Comparison of ENCODE assay signal across 10 cellular contexts in genomic region chr3:39105687-39106063, GRCh38. TPM values are rescaled to one million over a fixed set of nuclear protein-coding genes. Genes with fewer than 3 reads are reported as not detected.
DNase-seq lines count a peak whose midpoint lies in the region; ATAC-seq, FAIRE-seq and TF ChIP-seq lines count a peak whose summit lies in the region.
"Had no signal": no experiment of that assay in that cellular context is flagged by ENCODE, and none has a peak within 500 bp of the region (broad histone marks: within the 10 kb centered on the region; RNA-seq: fewer than 3 reads in every experiment).

No MANE protein-coding gene starts in this region.

- H3K27me3 Mint-ChIP-seq in HFFc6 (ENCODE audit: insufficient read depth) = no peaks in the 10 kb centered on the region; the same call in 1 of the 2 replicates
- no peaks in the 10 kb centered on the region for H3K27me3 Mint-ChIP-seq in central memory CD8-positive, alpha-beta T cell
- no peaks in the 10 kb centered on the region for H3K27me3 Mint-ChIP-seq in nephron (ENCODE audit: low read depth)

- peak overlapping the region; percentile 98 for H3K4me3 Mint-ChIP-seq in HFFc6
- peak overlapping the region; percentile 88 for H3K4me3 Mint-ChIP-seq in central memory CD8-positive, alpha-beta T cell
- H3K4me3 Mint-ChIP-seq in nephron = peak overlapping the region; percentile 90 to 92 (median 92)

- no peak for TF ChIP-seq CTCF in AG09309 (IDR thresholded peaks at IDR 0.05; ENCODE audit: control insufficient read depth, insufficient read depth, low read depth, low read length, missing control alignments)
- no peak for TF ChIP-seq CTCF in HFFc6 (IDR thresholded peaks at IDR 0.05)
- TF ChIP-seq CTCF in nephron (IDR thresholded peaks at IDR 0.05; ENCODE audit: unreplicated experiment in 3 of 3) = no peak

- DNase-seq in AG09309 (ENCODE audit: low read depth) = no peak
- DNase-seq in HFFc6 = no peak
- no peak for DNase-seq in central memory CD8-positive, alpha-beta T cell (ENCODE audit: low spot score in 2 of 2)
- no peak for DNase-seq in HTR-8/SVneo (ENCODE audit: insufficient read length, low spot score)
- DNase-seq: NCI-H1436 had no signal

- H3K36me3 Mint-ChIP-seq in HFFc6 (ENCODE audit: low read depth) (no peaks in the 10 kb centered on the region; the same call in 1 of the 2 replicates), nephron (ENCODE audit: low read depth) (peaks cover 5% of the 10 kb centered on the region)
- peaks cover 12% of the 10 kb centered on the region for H3K36me3 Mint-ChIP-seq in central memory CD8-positive, alpha-beta T cell (ENCODE audit: insufficient read depth)

- H3K4me1 Mint-ChIP-seq in HFFc6 (ENCODE audit: low read depth) (peaks cover 37% of the 10 kb centered on the region), nephron (peaks cover 46% of the 10 kb centered on the region)
- peaks cover 59% of the 10 kb centered on the region for H3K4me1 Mint-ChIP-seq in central memory CD8-positive, alpha-beta T cell

- FAIRE-seq in HTR-8/SVneo (lab: Jason Lieb, UNC) = no peak
- FAIRE-seq: RCC 7860 had no signal

- peak overlapping the region; percentile 89 for H3K4me3 ChIP-seq in AG09309 (ENCODE audit: control insufficient read depth, low read depth, low read length)

- no peaks in the 10 kb centered on the region for H3K9me3 Mint-ChIP-seq in HFFc6
- no peaks in the 10 kb centered on the region for H3K9me3 Mint-ChIP-seq in central memory CD8-positive, alpha-beta T cell
- no peaks in the 10 kb centered on the region for H3K9me3 Mint-ChIP-seq in nephron

- peak overlapping the region; percentile 65; the same call in 1 of the 2 replicates for H3K27ac Mint-ChIP-seq in HFFc6
- no peak overlapping the region for H3K27ac Mint-ChIP-seq in central memory CD8-positive, alpha-beta T cell (ENCODE audit: low read depth)
- peak overlapping the region; percentile 17 to 88 (median 82) for H3K27ac Mint-ChIP-seq in nephron

- ATAC-seq in central memory CD8-positive, alpha-beta T cell (replicated peaks; ENCODE audit: extremely low read depth, poor library complexity, severe bottlenecking) = no peak
- ATAC-seq in GM18867 (IDR thresholded peaks at IDR 0.05; ENCODE audit: unreplicated experiment) = no peak
- ATAC-seq in HG03520 (IDR thresholded peaks at IDR 0.05; ENCODE audit: unreplicated experiment) = no peak
- ATAC-seq in HG03469 (IDR thresholded peaks at IDR 0.05; ENCODE audit: unreplicated experiment) = no peak

RNA-seq across cellular contexts. Expression of gene GORASP1, which starts 1.8 kb away (rescaled TPM):
- 10 to 100 TPM; 42.7 to 52.1 (median 47.0) TPM for total RNA-seq in HFFc6 (2021; fragmentation: NEBNext Ultra II Directional; extraction: Animal tissue kit (Norgen Biotek cat#: 25700))

RNA-seq across cellular contexts. Expression of gene TTC21A, which starts 1.8 kb away (rescaled TPM):
- total RNA-seq in HFFc6 (2021; fragmentation: NEBNext Ultra II Directional; extraction: Animal tissue kit (Norgen Biotek cat#: 25700)) = 1 to 10 TPM in 5 of 6 experiments, under 1 TPM in 1; 0.91 to 2.2 (median 1.8) TPM

RNA-seq across cellular contexts. Expression of gene CSRNP1, which starts 47.7 kb away (rescaled TPM):
- total RNA-seq in HFFc6 (2021; fragmentation: NEBNext Ultra II Directional; extraction: Animal tissue kit (Norgen Biotek cat#: 25700)) = 10 to 100 TPM; 10.5 to 18.2 (median 12.5) TPM

RNA-seq across cellular contexts. Expression of gene WDR48, which starts 53.9 kb away (rescaled TPM):
- 10 to 100 TPM; 25.7 to 29.1 (median 28.1) TPM for total RNA-seq in HFFc6 (2021; fragmentation: NEBNext Ultra II Directional; extraction: Animal tissue kit (Norgen Biotek cat#: 25700))

RNA-seq across cellular contexts. Expression of gene SCN11A, which starts 53.9 kb away (rescaled TPM):
- total RNA-seq in HFFc6 (2021; fragmentation: NEBNext Ultra II Directional; extraction: Animal tissue kit (Norgen Biotek cat#: 25700)) = not detected
